ENCODE assay signal across 20 cellular contexts in genomic region chr10:43983405-43983804, GRCh38.
"Had no signal": no experiment of that assay in that cellular context is flagged by ENCODE, and none has a peak within 500 bp of the region (broad histone marks: within the 10 kb centered on the region; RNA-seq: fewer than 3 reads in every experiment).

No MANE protein-coding gene starts in this region.

- DNase-seq: KBM-7, MV-4-11, NCI-H1048, NCI-H1105, NCI-H1417, NCI-H1436 treated with DMSO at 0.1 percent for 48 hours, NCI-H1694, NCI-H187 treated with DMSO at 0.1 percent for 48 hours, NCI-H2029 treated with DMSO at 0.1 percent for 48 hours, NCI-H2107, NCI-H226, NCI-H446, NCI-H510A, NCI-H524 treated with DMSO at 0.1 percent for 48 hours, NCI-H69, NCI-H774, SHP77 had no signal

- H3K27ac ChIP-seq: HL-60, RWPE1 had no signal

- FAIRE-seq: HTR-8/SVneo had no signal
